9 cellular contexts compared by ENCODE assay signal in the genomic region with DNA sequence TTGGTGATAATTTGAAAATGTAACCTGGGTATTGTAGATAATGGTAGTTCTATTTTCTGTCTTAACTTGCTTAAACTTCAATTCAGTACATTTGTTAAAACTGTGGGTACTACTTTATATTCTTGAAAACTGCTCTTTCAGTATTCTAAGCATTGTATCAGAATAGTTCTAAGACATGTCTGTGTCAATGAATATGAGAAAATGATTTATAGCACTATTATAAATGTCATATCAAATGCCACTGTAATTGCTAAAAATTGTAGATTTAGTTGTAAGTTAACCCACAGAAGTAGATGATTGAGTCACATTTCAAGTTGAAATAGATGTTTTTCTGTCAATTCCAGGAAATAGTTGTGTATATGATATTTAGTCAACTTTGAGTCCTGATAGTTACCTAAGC. TPM values are rescaled to one million over a fixed set of nuclear protein-coding genes. Genes with fewer than 3 reads are reported as not detected.
DNase-seq lines count a peak whose midpoint lies in the region; ATAC-seq and TF ChIP-seq lines count a peak whose summit lies in the region.
"Had no signal": no experiment of that assay in that cellular context is flagged by ENCODE, and none has a peak within 500 bp of the region (broad histone marks: within the 10 kb centered on the region; RNA-seq: fewer than 3 reads in every experiment).

No MANE protein-coding gene starts in this region.

- H3K9me3 ChIP-seq in heart right ventricle, result no peaks in the 10 kb centered on the region
- no peaks in the 10 kb centered on the region for H3K9me3 ChIP-seq in right atrium auricular region
- H3K9me3 ChIP-seq in thoracic aorta, result no peaks in the 10 kb centered on the region

- H3K27ac Mint-ChIP-seq in activated T-helper 1 cell treated with anti-CD3 and anti-CD28 coated beads, Interleukin-12 subunit alpha, Interleukin-12 subunit beta, Interleukin-2, Interleukin-4 antibody, amounts not matched to agents 30 ng/mL and 10 ng/mL and 1 ng/mL, durations not matched to agents 14 hours and 24 hours and 36 hours, result no peak overlapping the region
- H3K27ac Mint-ChIP-seq in immature natural killer cell, result peak overlapping the region in 5 of 6 donors; percentile 17 to 79 (median 56)

- H3K4me3 ChIP-seq in heart right ventricle, result peak overlapping the region in 7 of 10 donors; percentile 80 to 94 (median 91)
- no peak overlapping the region for H3K4me3 ChIP-seq in right atrium auricular region
- H3K4me3 ChIP-seq in thoracic aorta, result peak overlapping the region; percentile 99

- H3K36me3 Mint-ChIP-seq in activated T-helper 1 cell treated with anti-CD3 and anti-CD28 coated beads, Interleukin-12 subunit alpha, Interleukin-12 subunit beta, Interleukin-2, Interleukin-4 antibody, amounts not matched to agents 30 ng/mL and 10 ng/mL and 1 ng/mL, durations not matched to agents 14 hours and 24 hours and 36 hours (ENCODE audit: low read depth), result peaks cover 29% of the 10 kb centered on the region
- peaks cover 0 to 8% (median 5%) of the 10 kb centered on the region in 3 donors for H3K36me3 Mint-ChIP-seq in immature natural killer cell

- no peak for ATAC-seq in heart right ventricle
- no peak for ATAC-seq in thoracic aorta (ENCODE audit: insufficient number of reproducible peaks, low FRiP score, low read depth)

- peaks cover 0 to 27% (median 0%) of the 10 kb centered on the region in 9 donors for H3K36me3 ChIP-seq in heart right ventricle
- H3K36me3 ChIP-seq in right atrium auricular region, result peaks cover 4% of the 10 kb centered on the region
- H3K36me3 ChIP-seq in thoracic aorta, result peaks cover 5% of the 10 kb centered on the region

- peaks cover 49% of the 10 kb centered on the region for H3K4me1 Mint-ChIP-seq in activated T-helper 1 cell treated with anti-CD3 and anti-CD28 coated beads, Interleukin-12 subunit alpha, Interleukin-12 subunit beta, Interleukin-2, Interleukin-4 antibody, amounts not matched to agents 30 ng/mL and 10 ng/mL and 1 ng/mL, durations not matched to agents 14 hours and 24 hours and 36 hours (ENCODE audit: low read depth)
- peaks cover 56 to 74% of the 10 kb centered on the region in 2 donors for H3K4me1 Mint-ChIP-seq in immature natural killer cell

- no peaks in the 10 kb centered on the region for H3K9me3 Mint-ChIP-seq in activated T-helper 1 cell treated with anti-CD3 and anti-CD28 coated beads, Interleukin-12 subunit alpha, Interleukin-12 subunit beta, Interleukin-2, Interleukin-4 antibody, amounts not matched to agents 30 ng/mL and 10 ng/mL and 1 ng/mL, durations not matched to agents 14 hours and 24 hours and 36 hours
- H3K9me3 Mint-ChIP-seq in immature natural killer cell, result no peaks in the 10 kb centered on the region

- intact Hi-C loops in heart right ventricle (cut with DNase I), result loop anchor here in 1 of 10 donors (10.0 kb wide), 1 partner anchor 128 kb away; the partner anchor contains the start of genes AP5M1 and EXOC5
- intact Hi-C loops in activated T-helper 1 cell treated with anti-CD3 and anti-CD28 coated beads, Interleukin-12 subunit alpha, Interleukin-12 subunit beta, Interleukin-2, Interleukin-4 antibody, amounts not matched to agents 30 ng/mL and 10 ng/mL and 1 ng/mL, durations not matched to agents 14 hours and 24 hours and 36 hours (cut with micrococcal nuclease), result loop anchor here (5.0 kb wide), 3 partner anchors 804 to 901 kb away; no protein-coding TSS in a partner anchor

- H3K27me3 ChIP-seq in heart right ventricle, result no peaks in the 10 kb centered on the region
- no peaks in the 10 kb centered on the region for H3K27me3 ChIP-seq in right atrium auricular region
- H3K27me3 ChIP-seq in thoracic aorta (replicated peaks; ENCODE audit: insufficient read depth), result no peaks in the 10 kb centered on the region

- DNase-seq in heart right ventricle (no peak), right atrium auricular region (ENCODE audit: low spot score) (no peak), immature natural killer cell (no peak), thoracic aorta (ENCODE audit: low spot score) (no peak), GF-D8 (lab: John Stamatoyannopoulos, UW) (no peak), NCI-H1436 (lab: John Stamatoyannopoulos, UW) (no peak)
- no peak for DNase-seq in activated T-helper 1 cell treated with anti-CD3 and anti-CD28 coated beads, Interleukin-12 subunit alpha, Interleukin-12 subunit beta, Interleukin-2, Interleukin-4 antibody, amounts not matched to agents 30 ng/mL and 10 ng/mL and 1 ng/mL, durations not matched to agents 14 hours and 24 hours and 36 hours (ENCODE audit: low spot score)
- DNase-seq in effector CD8-positive, alpha-beta T cell (lab: John Stamatoyannopoulos, UW), result no peak
- DNase-seq: stimulated activated CD4-positive, alpha-beta T cell treated with anti-CD3 and anti-CD28 coated beads, Interleukin-2, amount 100 ng/mL, for 48 hours had no signal

- H3K27ac ChIP-seq in heart right ventricle (no peak overlapping the region), right atrium auricular region (no peak overlapping the region), thoracic aorta (no peak overlapping the region)

- no peaks in the 10 kb centered on the region for H3K27me3 Mint-ChIP-seq in activated T-helper 1 cell treated with anti-CD3 and anti-CD28 coated beads, Interleukin-12 subunit alpha, Interleukin-12 subunit beta, Interleukin-2, Interleukin-4 antibody, amounts not matched to agents 30 ng/mL and 10 ng/mL and 1 ng/mL, durations not matched to agents 14 hours and 24 hours and 36 hours (ENCODE audit: insufficient read depth)
- peaks cover 5 to 18% (median 9%) of the 10 kb centered on the region in 3 donors for H3K27me3 Mint-ChIP-seq in immature natural killer cell (ENCODE audit: low read depth in 3 of 3)

- H3K4me3 Mint-ChIP-seq in activated T-helper 1 cell treated with anti-CD3 and anti-CD28 coated beads, Interleukin-12 subunit alpha, Interleukin-12 subunit beta, Interleukin-2, Interleukin-4 antibody, amounts not matched to agents 30 ng/mL and 10 ng/mL and 1 ng/mL, durations not matched to agents 14 hours and 24 hours and 36 hours, result peak overlapping the region; percentile 97
- H3K4me3 Mint-ChIP-seq in immature natural killer cell, result peak overlapping the region; percentile 71 to 96 (median 93)

- peaks cover 3 to 46% (median 39%) of the 10 kb centered on the region in 9 donors for H3K4me1 ChIP-seq in heart right ventricle
- H3K4me1 ChIP-seq in right atrium auricular region, result peaks cover 0 to 31% of the 10 kb centered on the region in 2 donors
- peaks cover 20 to 38% of the 10 kb centered on the region in 2 donors for H3K4me1 ChIP-seq in thoracic aorta (ENCODE audit: control insufficient read depth in 1 of 2, low read depth in 2 of 2)

- TF ChIP-seq CTCF in heart right ventricle (IDR thresholded peaks at IDR 0.05), result no peak
- no peak for TF ChIP-seq CTCF in right atrium auricular region (IDR thresholded peaks at IDR 0.05)
- no peak for TF ChIP-seq CTCF in thoracic aorta (IDR thresholded peaks at IDR 0.05)

RNA-seq across cellular contexts. Expression of gene NAA30, which starts 2.4 kb away (rescaled TPM):
- total RNA-seq in heart right ventricle (10 to 100 TPM; 23.5 to 30.7 (median 27.1) TPM), right atrium auricular region (10 to 100 TPM; 15.2 to 26.1 TPM), thoracic aorta (10 to 100 TPM in 1 of 2 donors, 1 to 10 TPM in 1; 9.7 to 13.6 TPM)
- polyA plus RNA-seq in heart right ventricle (1 to 10 TPM; 2.8 to 8.3 TPM), immature natural killer cell (10 to 100 TPM in 2 of 3 donors, 1 to 10 TPM in 1; 7.0 to 12.4 (median 11.1) TPM)
- 20.8 and 20.9 TPM in 2 replicates for total RNA-seq in activated T-helper 1 cell treated with anti-CD3 and anti-CD28 coated beads, Interleukin-12 subunit alpha, Interleukin-12 subunit beta, Interleukin-2, Interleukin-4 antibody, amounts not matched to agents 30 ng/mL and 10 ng/mL and 1 ng/mL, durations not matched to agents 14 hours and 24 hours and 36 hours

Comparison
In these comparisons a context has a peak if more than half of its experiments do, and no peak if none do; other contexts are left out.
1. H3K4me3 ChIP-seq: peak in heart right ventricle (7 of 10) and thoracic aorta (single experiment); none in right atrium auricular region (0 of 2).